24 cellular contexts compared by ENCODE assay signal in the genomic region with DNA sequence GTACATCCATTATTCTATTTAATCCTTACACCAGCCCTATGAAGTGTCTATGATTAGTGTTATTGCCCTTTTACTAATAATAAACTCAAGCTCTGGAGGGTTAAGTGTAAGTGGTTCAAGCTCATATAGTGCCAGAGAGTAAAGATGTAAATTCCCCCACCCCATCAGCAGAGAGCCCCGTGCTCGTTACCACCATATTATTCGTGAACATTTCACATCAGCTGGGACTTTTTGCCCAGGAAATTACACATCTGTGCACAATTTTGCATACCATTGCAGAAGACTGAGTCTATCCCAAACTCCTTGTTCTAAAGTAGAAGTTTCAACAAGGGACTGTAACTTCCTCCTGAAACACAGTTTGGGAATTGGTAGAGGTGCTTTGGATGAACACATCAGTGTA.
"Had no signal": no experiment of that assay in that cellular context is flagged by ENCODE, and none has a peak within 500 bp of the region (broad histone marks: within the 10 kb centered on the region; RNA-seq: fewer than 3 reads in every experiment).

No MANE protein-coding gene starts in this region.

- H3K27me3 ChIP-seq: ascending aorta, body of pancreas had no signal

- H3K36me3 ChIP-seq: ascending aorta had no signal

- H3K9me3 ChIP-seq: ascending aorta, body of pancreas had no signal

- H3K4me3 ChIP-seq: ascending aorta, body of pancreas, coronary artery had no signal

- H3K27ac ChIP-seq: ascending aorta, body of pancreas, coronary artery had no signal

- FAIRE-seq: bronchial epithelial cell, RCC 7860 had no signal

- H3K4me1 ChIP-seq: ascending aorta had no signal

- DNase-seq: activated CD4-positive, alpha-beta T cell treated with anti-CD3 and anti-CD28 coated beads for 1 hour; activated CD4-positive, alpha-beta T cell treated with anti-CD3 and anti-CD28 coated beads, Interleukin-2, amount 10 ng/mL, durations not matched to agents 24 days and 14 days; activated CD4-positive, alpha-beta T cell treated with anti-CD3 and anti-CD28 coated beads, Interleukin-2, amount 50 U/mL, for 48 hours; activated CD8-positive, alpha-beta memory T cell treated with anti-CD3 and anti-CD28 coated beads, Interleukin-2, amount 10 ng/mL, durations not matched to agents 7 days and 5 days; activated effector memory CD4-positive, alpha-beta T cell treated with anti-CD3 and anti-CD28 coated beads, Interleukin-2, amount 50 U/mL, for 16 hours; activated naive CD4-positive, alpha-beta T cell treated with anti-CD3 and anti-CD28 coated beads, Interleukin-2, amount 10 ng/mL, durations not matched to agents 7 days and 5 days; activated T-cell treated with anti-CD3 and anti-CD28 coated beads, Interleukin-2, amount 50 U/mL, for 24 hours; amniotic stem cell; body of pancreas; central memory CD4-positive, alpha-beta T cell; NCI-H1048; NCI-H146; NCI-H1930; NCI-H2171; NCI-H226; NCI-H526; NCI-H82; SHP77 treated with DMSO at 0.1 percent for 48 hours had no signal

- H3K4me3 Mint-ChIP-seq: activated CD4-positive, alpha-beta T cell treated with anti-CD3 and anti-CD28 coated beads, Interleukin-2, amount 10 ng/mL, durations not matched to agents 24 days and 14 days; activated CD8-positive, alpha-beta memory T cell treated with anti-CD3 and anti-CD28 coated beads, Interleukin-2, amount 10 ng/mL, durations not matched to agents 7 days and 5 days; activated naive CD4-positive, alpha-beta T cell treated with anti-CD3 and anti-CD28 coated beads, Interleukin-2, amount 10 ng/mL, durations not matched to agents 7 days and 5 days; activated T-cell treated with anti-CD3 and anti-CD28 coated beads, Interleukin-2, amount 50 U/mL, for 24 hours; T-helper 1 cell treated with Interleukin-12 subunit alpha and Interleukin-12 subunit beta and Interleukin-4 antibody, amounts not matched to agents 30 μg/mL and 1 μg/mL, for 36 hours; WTC11 had no signal

- H3K9me3 Mint-ChIP-seq: activated CD4-positive, alpha-beta T cell treated with anti-CD3 and anti-CD28 coated beads, Interleukin-2, amount 10 ng/mL, durations not matched to agents 24 days and 14 days; activated naive CD4-positive, alpha-beta T cell treated with anti-CD3 and anti-CD28 coated beads, Interleukin-2, amount 10 ng/mL, durations not matched to agents 7 days and 5 days; activated T-cell treated with anti-CD3 and anti-CD28 coated beads, Interleukin-2, amount 50 U/mL, for 24 hours; T-helper 1 cell treated with Interleukin-12 subunit alpha and Interleukin-12 subunit beta and Interleukin-4 antibody, amounts not matched to agents 30 μg/mL and 1 μg/mL, for 36 hours had no signal

- ATAC-seq: activated CD8-positive, alpha-beta memory T cell treated with anti-CD3 and anti-CD28 coated beads, Interleukin-2, amount 10 ng/mL, durations not matched to agents 7 days and 5 days; body of pancreas; WTC11 had no signal

- H3K27me3 Mint-ChIP-seq: activated CD4-positive, alpha-beta T cell treated with anti-CD3 and anti-CD28 coated beads, Interleukin-2, amount 10 ng/mL, durations not matched to agents 24 days and 14 days; activated CD8-positive, alpha-beta memory T cell treated with anti-CD3 and anti-CD28 coated beads, Interleukin-2, amount 10 ng/mL, durations not matched to agents 7 days and 5 days; activated naive CD4-positive, alpha-beta T cell treated with anti-CD3 and anti-CD28 coated beads, Interleukin-2, amount 10 ng/mL, durations not matched to agents 7 days and 5 days; activated T-cell treated with anti-CD3 and anti-CD28 coated beads, Interleukin-2, amount 50 U/mL, for 24 hours had no signal

- H3K27ac Mint-ChIP-seq: activated CD4-positive, alpha-beta T cell treated with anti-CD3 and anti-CD28 coated beads, Interleukin-2, amount 10 ng/mL, durations not matched to agents 24 days and 14 days; activated CD8-positive, alpha-beta memory T cell treated with anti-CD3 and anti-CD28 coated beads, Interleukin-2, amount 10 ng/mL, durations not matched to agents 7 days and 5 days; activated naive CD4-positive, alpha-beta T cell treated with anti-CD3 and anti-CD28 coated beads, Interleukin-2, amount 10 ng/mL, durations not matched to agents 7 days and 5 days; activated T-cell treated with anti-CD3 and anti-CD28 coated beads, Interleukin-2, amount 50 U/mL, for 24 hours; T-helper 1 cell treated with Interleukin-12 subunit alpha and Interleukin-12 subunit beta and Interleukin-4 antibody, amounts not matched to agents 30 μg/mL and 1 μg/mL, for 36 hours; WTC11 had no signal
